8 cellular contexts compared by ENCODE assay signal in the genomic region with DNA sequence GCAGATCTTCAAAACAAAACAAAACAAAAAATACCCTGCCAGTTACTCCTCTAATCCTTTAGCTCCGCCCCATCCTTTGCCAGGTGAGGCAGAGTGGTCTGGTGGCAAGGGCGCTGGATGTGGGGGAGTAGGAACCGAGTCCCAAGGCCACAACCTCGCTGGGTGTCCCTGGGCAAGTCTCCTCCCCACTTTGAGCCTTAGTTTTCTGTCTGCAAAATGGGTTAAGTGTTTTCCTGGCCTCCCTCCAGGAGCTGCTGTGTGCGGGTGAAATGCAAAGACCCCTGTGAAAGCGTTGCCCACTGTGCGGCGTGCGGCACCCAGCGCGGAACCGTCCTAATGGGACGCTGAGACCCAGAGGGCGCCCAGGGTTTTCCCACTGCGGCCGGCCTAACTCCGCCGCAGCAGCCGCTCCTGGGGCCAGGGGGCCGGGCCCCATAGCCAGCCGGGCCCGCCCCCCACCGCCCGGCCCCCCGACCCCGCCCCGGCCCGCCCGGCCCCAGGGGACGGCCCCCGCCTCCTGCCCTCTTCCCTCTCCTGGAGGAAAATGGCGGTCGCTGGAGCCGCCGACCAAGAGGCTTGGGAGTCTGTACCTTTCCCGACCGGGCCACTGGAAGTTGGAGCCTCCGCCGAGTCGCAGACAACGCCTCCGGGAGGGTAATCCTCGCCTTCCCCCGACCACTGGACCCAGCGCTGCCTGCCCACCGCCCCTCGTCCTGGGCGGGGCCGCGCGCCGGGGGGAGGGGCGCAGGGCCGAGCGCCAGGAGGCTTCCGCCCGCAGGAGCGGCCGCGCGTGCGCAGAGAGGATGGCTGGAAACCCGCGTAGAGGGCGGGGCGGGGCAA. TPM values are rescaled to one million over a fixed set of nuclear protein-coding genes. Genes with fewer than 3 reads are reported as not detected.
DNase-seq lines count a peak whose midpoint lies in the region; ATAC-seq and TF ChIP-seq lines count a peak whose summit lies in the region.

TSS of gene ERMAP (plus strand) at position 523 of the 840 bp plus-strand sequence. CDS start 13,327 bp downstream, outside the sequence.
TSS of gene SVBP (minus strand) at position 798 of the 840 bp plus-strand sequence. CDS start 853 bp downstream, outside the sequence.

- intact Hi-C loops in aorta (cut with DNase I) = loop anchor here in 1 of 2 donors (5.0 kb wide), 1 partner anchor 50 kb away; the partner anchor contains the start of genes C1orf50 and P3H1

- peak within 1 kb of the TSS in 1 of 2 donors; percentile 96 for H3K27ac ChIP-seq in aorta (ENCODE audit: low read depth in 1 of 2, low read length in 2 of 2)

- peak; percentile 71 for TF ChIP-seq POLR2A in GM15510 (IDR thresholded peaks at IDR 0.05; ENCODE audit: borderline replicate concordance, extremely low read depth, insufficient read length)

- peak within 1 kb of the TSS; percentile 83 to 98 for H3K4me3 ChIP-seq in aorta (ENCODE audit: low read length in 2 of 2)

- 0 to 1% methylated on average over 53 to 66 of the region's 66 CpGs for WGBS in aorta, 2 donors

- H3K4me1 ChIP-seq in aorta (ENCODE audit: control insufficient read depth in 1 of 2, insufficient read depth in 2 of 2, low read length in 2 of 2) = peaks cover 0 to 4% of the 10 kb centered on the region in 2 donors

- DNase-seq in NCI-H1694 treated with DMSO at 0.1 percent for 48 hours (lab: John Stamatoyannopoulos, UW) (peak; percentile 89), T-helper 2 cell (peak; percentile 89 to 96 (median 92)), anterior cingulate cortex (lab: John Stamatoyannopoulos, UW) (peak in 57 of 58 donors; percentile 51 to 94 (median 89)), hepatic stellate cell (ENCODE audit: low spot score) (peak; percentile 96), retina (peak; percentile 97), aorta (peak; percentile 95 to 99)

- no peaks in the 10 kb centered on the region for H3K27me3 ChIP-seq in aorta (ENCODE audit: control insufficient read depth in 1 of 2, insufficient read depth in 2 of 2, low read length in 1 of 2)

- ATAC-seq in HG02884 (IDR thresholded peaks at IDR 0.05; ENCODE audit: unreplicated experiment) = peak; percentile 81
- ATAC-seq in aorta (ENCODE audit: low FRiP score) = peak; percentile 99

- peaks cover 0 to 2% of the 10 kb centered on the region in 2 donors for H3K36me3 ChIP-seq in aorta (ENCODE audit: control insufficient read depth in 1 of 2, insufficient read depth in 2 of 2, low read length in 1 of 2)

- no peaks in the 10 kb centered on the region for H3K9me3 ChIP-seq in aorta (ENCODE audit: control insufficient read depth, low read length)

RNA-seq across cellular contexts. Expression of gene ERMAP, which starts in this region (rescaled TPM):
- total RNA-seq in aorta = 10 to 100 TPM in 1 of 2 donors, 1 to 10 TPM in 1; 7.1 to 12.8 TPM
- polyA plus RNA-seq in aorta = 10 to 100 TPM in 1 of 2 donors, 1 to 10 TPM in 1; 5.9 to 10.1 TPM

RNA-seq across cellular contexts. Expression of gene SVBP, which starts in this region (rescaled TPM):
- total RNA-seq in aorta = 10 to 100 TPM; 15.9 to 17.3 TPM
- polyA plus RNA-seq in aorta = 10 to 100 TPM; 37.0 to 37.8 TPM
